Comparison of ENCODE assay signal across 1 cellular context in genomic region chr4:171954650-171955049, GRCh38.
TF ChIP-seq lines count a peak whose summit lies in the region.

No MANE protein-coding gene starts in this region.

TF ChIP-seq in GM23338, 12 proteins besides CTCF, POLR2A, EP300 and RAD21 (continued from another document):
- TF ChIP-seq, protein P1, sequence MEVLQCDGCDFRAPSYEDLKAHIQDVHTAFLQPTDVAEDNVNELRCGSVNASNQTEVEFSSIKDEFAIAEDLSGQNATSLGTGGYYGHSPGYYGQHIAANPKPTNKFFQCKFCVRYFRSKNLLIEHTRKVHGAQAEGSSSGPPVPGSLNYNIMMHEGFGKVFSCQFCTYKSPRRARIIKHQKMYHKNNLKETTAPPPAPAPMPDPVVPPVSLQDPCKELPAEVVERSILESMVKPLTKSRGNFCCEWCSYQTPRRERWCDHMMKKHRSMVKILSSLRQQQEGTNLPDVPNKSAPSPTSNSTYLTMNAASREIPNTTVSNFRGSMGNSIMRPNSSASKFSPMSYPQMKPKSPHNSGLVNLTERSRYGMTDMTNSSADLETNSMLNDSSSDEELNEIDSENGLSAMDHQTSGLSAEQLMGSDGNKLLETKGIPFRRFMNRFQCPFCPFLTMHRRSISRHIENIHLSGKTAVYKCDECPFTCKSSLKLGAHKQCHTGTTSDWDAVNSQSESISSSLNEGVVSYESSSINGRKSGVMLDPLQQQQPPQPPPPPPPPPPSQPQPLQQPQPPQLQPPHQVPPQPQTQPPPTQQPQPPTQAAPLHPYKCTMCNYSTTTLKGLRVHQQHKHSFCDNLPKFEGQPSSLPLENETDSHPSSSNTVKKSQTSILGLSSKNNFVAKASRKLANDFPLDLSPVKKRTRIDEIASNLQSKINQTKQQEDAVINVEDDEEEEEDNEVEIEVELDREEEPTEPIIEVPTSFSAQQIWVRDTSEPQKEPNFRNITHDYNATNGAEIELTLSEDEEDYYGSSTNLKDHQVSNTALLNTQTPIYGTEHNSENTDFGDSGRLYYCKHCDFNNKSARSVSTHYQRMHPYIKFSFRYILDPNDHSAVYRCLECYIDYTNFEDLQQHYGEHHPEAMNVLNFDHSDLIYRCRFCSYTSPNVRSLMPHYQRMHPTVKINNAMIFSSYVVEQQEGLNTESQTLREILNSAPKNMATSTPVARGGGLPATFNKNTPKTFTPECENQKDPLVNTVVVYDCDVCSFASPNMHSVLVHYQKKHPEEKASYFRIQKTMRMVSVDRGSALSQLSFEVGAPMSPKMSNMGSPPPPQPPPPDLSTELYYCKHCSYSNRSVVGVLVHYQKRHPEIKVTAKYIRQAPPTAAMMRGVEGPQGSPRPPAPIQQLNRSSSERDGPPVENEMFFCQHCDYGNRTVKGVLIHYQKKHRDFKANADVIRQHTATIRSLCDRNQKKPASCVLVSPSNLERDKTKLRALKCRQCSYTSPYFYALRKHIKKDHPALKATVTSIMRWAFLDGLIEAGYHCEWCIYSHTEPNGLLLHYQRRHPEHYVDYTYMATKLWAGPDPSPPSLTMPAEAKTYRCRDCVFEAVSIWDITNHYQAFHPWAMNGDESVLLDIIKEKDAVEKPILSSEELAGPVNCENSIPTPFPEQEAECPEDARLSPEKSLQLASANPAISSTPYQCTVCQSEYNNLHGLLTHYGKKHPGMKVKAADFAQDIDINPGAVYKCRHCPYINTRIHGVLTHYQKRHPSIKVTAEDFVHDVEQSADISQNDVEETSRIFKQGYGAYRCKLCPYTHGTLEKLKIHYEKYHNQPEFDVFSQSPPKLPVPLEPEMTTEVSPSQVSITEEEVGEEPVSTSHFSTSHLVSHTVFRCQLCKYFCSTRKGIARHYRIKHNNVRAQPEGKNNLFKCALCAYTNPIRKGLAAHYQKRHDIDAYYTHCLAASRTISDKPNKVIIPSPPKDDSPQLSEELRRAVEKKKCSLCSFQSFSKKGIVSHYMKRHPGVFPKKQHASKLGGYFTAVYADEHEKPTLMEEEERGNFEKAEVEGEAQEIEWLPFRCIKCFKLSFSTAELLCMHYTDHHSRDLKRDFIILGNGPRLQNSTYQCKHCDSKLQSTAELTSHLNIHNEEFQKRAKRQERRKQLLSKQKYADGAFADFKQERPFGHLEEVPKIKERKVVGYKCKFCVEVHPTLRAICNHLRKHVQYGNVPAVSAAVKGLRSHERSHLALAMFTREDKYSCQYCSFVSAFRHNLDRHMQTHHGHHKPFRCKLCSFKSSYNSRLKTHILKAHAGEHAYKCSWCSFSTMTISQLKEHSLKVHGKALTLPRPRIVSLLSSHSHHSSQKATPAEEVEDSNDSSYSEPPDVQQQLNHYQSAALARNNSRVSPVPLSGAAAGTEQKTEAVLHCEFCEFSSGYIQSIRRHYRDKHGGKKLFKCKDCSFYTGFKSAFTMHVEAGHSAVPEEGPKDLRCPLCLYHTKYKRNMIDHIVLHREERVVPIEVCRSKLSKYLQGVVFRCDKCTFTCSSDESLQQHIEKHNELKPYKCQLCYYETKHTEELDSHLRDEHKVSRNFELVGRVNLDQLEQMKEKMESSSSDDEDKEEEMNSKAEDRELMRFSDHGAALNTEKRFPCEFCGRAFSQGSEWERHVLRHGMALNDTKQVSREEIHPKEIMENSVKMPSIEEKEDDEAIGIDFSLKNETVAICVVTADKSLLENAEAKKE (CRISPR knock-in tag; IDR thresholded peaks at IDR 0.05): no peak
- TF ChIP-seq JUNB (IDR thresholded peaks at IDR 0.05; ENCODE audit: unreplicated experiment): no peak
